5 cellular contexts compared by ENCODE assay signal in genomic region chr3:32945598-32945997, GRCh38. TPM values are rescaled to one million over a fixed set of nuclear protein-coding genes. Genes with fewer than 3 reads are reported as not detected.
"Had no signal": no experiment of that assay in that cellular context is flagged by ENCODE, and none has a peak within 500 bp of the region (broad histone marks: within the 10 kb centered on the region; RNA-seq: fewer than 3 reads in every experiment).

No MANE protein-coding gene starts in this region.

RNA-seq across cellular contexts. Expression of gene CCR4, which starts 5.8 kb away (rescaled TPM):
- total RNA-seq: astrocyte, cerebellum, LHCN-M2, M059J, SJSA1 had no signal
